In genomic region chr4:157196050-157196449, GRCh38 we compare ENCODE assay signal across 1 cellular context.
A peak's percentile ranks its signal among the peaks of the same experiment; 100 is the strongest.
TF ChIP-seq lines count a peak whose summit lies in the region.

No MANE protein-coding gene starts in this region.

TF ChIP-seq in H1, 55 proteins besides CTCF, POLR2A, EP300 and RAD21:
- TF ChIP-seq EGR1 (IDR thresholded peaks at IDR 0.05; ENCODE audit: borderline replicate concordance, low read depth, low read length), result 0 out of 2 replicates have a peak, but pooled peaks have one; percentile 41
- TF ChIP-seq CEBPB (IDR thresholded peaks at IDR 0.05; ENCODE audit: low read depth, low read length), result no peak
